In genomic region chr16:57999366-57999970, GRCh38 we compare ENCODE assay signal across 8 cellular contexts. TPM values are rescaled to one million over a fixed set of nuclear protein-coding genes. Genes with fewer than 3 reads are reported as not detected.
A peak's percentile ranks its signal among the peaks of the same experiment; 100 is the strongest.
DNase-seq lines count a peak whose midpoint lies in the region; ATAC-seq and TF ChIP-seq lines count a peak whose summit lies in the region.

No MANE protein-coding gene starts in this region.

- H3K27ac Mint-ChIP-seq in Caco-2 (ENCODE audit: unreplicated experiment) (no peak overlapping the region), IgD-negative memory B cell (peak overlapping the region; percentile 60 to 91 (median 88))

- H3K36me3 ChIP-seq in Caco-2 (ENCODE audit: control insufficient read depth, insufficient read depth, low read length) (no peaks in the 10 kb centered on the region), prostate gland (peaks cover 8 to 19% of the 10 kb centered on the region in 2 donors)

- H3K4me1 Mint-ChIP-seq in Caco-2 (ENCODE audit: low read depth, unreplicated experiment) = peaks cover 5% of the 10 kb centered on the region
- H3K4me1 Mint-ChIP-seq in IgD-negative memory B cell = peaks cover 24 to 27% (median 26%) of the 10 kb centered on the region in 3 donors

- no peaks in the 10 kb centered on the region for H3K27me3 Mint-ChIP-seq in Caco-2 (ENCODE audit: insufficient read depth, unreplicated experiment)
- H3K27me3 Mint-ChIP-seq in IgD-negative memory B cell = no peaks in the 10 kb centered on the region

- WGBS in prostate gland = 3% methylated on average over 6 of the region's 6 CpGs

- H3K27ac ChIP-seq in prostate gland = peak overlapping the region; percentile 75 to 79

- H3K4me3 Mint-ChIP-seq in Caco-2 (ENCODE audit: unreplicated experiment) (peak overlapping the region; percentile 96), IgD-negative memory B cell (peak overlapping the region; percentile 80 to 98 (median 92))

- H3K9me3 Mint-ChIP-seq in Caco-2 (ENCODE audit: unreplicated experiment) (no peaks in the 10 kb centered on the region), IgD-negative memory B cell (no peaks in the 10 kb centered on the region)

- H3K9me3 ChIP-seq in Caco-2 (no peaks in the 10 kb centered on the region), prostate gland (no peaks in the 10 kb centered on the region)

- H3K27me3 ChIP-seq in Caco-2 (replicated peaks; ENCODE audit: control insufficient read depth, insufficient read depth, low read length) (no peaks in the 10 kb centered on the region), prostate gland (replicated peaks; ENCODE audit: insufficient read depth) (no peaks in the 10 kb centered on the region)

- POLR2A ChIA-PET in Caco-2 (lab: Charles Lee) = interaction anchor here (0.9 to 1.6 kb wide), 2 partner anchors 9 to 27 kb away, joined by 3 to 6 read pairs; partner anchors contain the start of gene MMP15

- H3K36me3 Mint-ChIP-seq in Caco-2 (ENCODE audit: insufficient read depth, unreplicated experiment) = peaks cover 30% of the 10 kb centered on the region
- peaks cover 7% of the 10 kb centered on the region for H3K36me3 Mint-ChIP-seq in IgD-negative memory B cell

- CTCF ChIA-PET in Caco-2 (lab: Charles Lee) = interaction anchor here (0.6 to 2.4 kb wide), 11 partner anchors 25 to 264 kb away, joined by 3 to 13 read pairs (median 4); partner anchors contain the start of genes KATNB1 and MMP15

- no peak for TF ChIP-seq POLR2A in prostate gland (IDR thresholded peaks at IDR 0.05)

- H3K4me3 ChIP-seq in Caco-2 (ENCODE audit: low read depth, low read length) (peak overlapping the region; percentile 88), fibroblast of the aortic adventitia (ENCODE audit: low read depth, low read length) (peak overlapping the region; percentile 73), prostate gland (peak overlapping the region; percentile 71 to 82)

- intact Hi-C loops in Caco-2 (cut with micrococcal nuclease; ENCODE audit: unreplicated experiment) = no loop called here
- intact Hi-C loops in prostate gland (cut with DNase I) = no loop called here

- peak in 1 of 2 experiments; percentile 1 for TF ChIP-seq CTCF in Caco-2 (IDR thresholded peaks at IDR 0.05; ENCODE audit: insufficient read depth in 1 of 2, low read depth in 1 of 2, low read length in 1 of 2, severe bottlenecking in 1 of 2, unreplicated experiment in 1 of 2)
- TF ChIP-seq CTCF in fibroblast of the aortic adventitia (IDR thresholded peaks at IDR 0.05; ENCODE audit: insufficient read depth, low read length) = no peak
- TF ChIP-seq CTCF in prostate gland (IDR thresholded peaks at IDR 0.05) = no peak

- no peak for DNase-seq in Caco-2
- peak; percentile 31 for DNase-seq in activated T-cell treated with anti-CD3 and anti-CD28 coated beads, Interleukin-2, amount 50 U/mL, for 1 hour
- DNase-seq in fibroblast of the aortic adventitia (ENCODE audit: low read depth) = no peak
- DNase-seq in prostate gland (ENCODE audit: low spot score) = no peak
- no peak for DNase-seq in NCI-H2107 treated with DMSO at 0.1 percent for 48 hours (lab: John Stamatoyannopoulos, UW; ENCODE audit: unreplicated experiment)

- ATAC-seq in HG03196 (IDR thresholded peaks at IDR 0.05; ENCODE audit: unreplicated experiment) (no peak), GM21423 (IDR thresholded peaks at IDR 0.05; ENCODE audit: unreplicated experiment) (no peak)

- H3K4me1 ChIP-seq in Caco-2 (peaks cover 17% of the 10 kb centered on the region), prostate gland (replicated peaks) (peaks cover 10% of the 10 kb centered on the region)

- BruUV-seq in Caco-2 (replicated peaks; lab: Mats Ljungman, UMichigan) = no TSS peak

RNA-seq across cellular contexts. Expression of gene ZNF319, which starts 1.0 kb away (rescaled TPM):
- total RNA-seq in Caco-2 (2022) = 13.3 and 16.3 TPM in 2 replicates
- 11.0 TPM for polyA plus RNA-seq in IgD-negative memory B cell
- total RNA-seq in fibroblast of the aortic adventitia (ENCODE audit: low replicate concordance) = 2.3 and 4.8 TPM in 2 replicates
- total RNA-seq in prostate gland = 10 to 100 TPM in 1 of 2 donors, 1 to 10 TPM in 1; 7.6 to 12.9 TPM

RNA-seq across cellular contexts. Expression of gene USB1, which starts 1.7 kb away (rescaled TPM):
- total RNA-seq in Caco-2 (2022) = 90.5 and 91.2 TPM in 2 replicates
- 29.3 TPM for polyA plus RNA-seq in IgD-negative memory B cell
- 7.0 and 15.8 TPM in 2 replicates for total RNA-seq in fibroblast of the aortic adventitia (ENCODE audit: low replicate concordance)
- total RNA-seq in prostate gland = 10 to 100 TPM; 22.6 to 74.1 TPM

RNA-seq across cellular contexts. Expression of gene MMP15, which starts 26.1 kb away (rescaled TPM):
- total RNA-seq in Caco-2 (2022) (27.0 and 27.3 TPM in 2 replicates), fibroblast of the aortic adventitia (ENCODE audit: low replicate concordance) (1.3 and 2.4 TPM in 2 replicates), prostate gland (100 to 1,000 TPM in 1 of 2 donors, 1 to 10 TPM in 1; 8.0 to 232 TPM)
- not detected for polyA plus RNA-seq in IgD-negative memory B cell

RNA-seq across cellular contexts. Expression of gene CNGB1, which starts 28.5 kb away (rescaled TPM):
- total RNA-seq in Caco-2 (2022) (not detected in 2 replicates), fibroblast of the aortic adventitia (ENCODE audit: low replicate concordance) (not detected in 2 replicates), prostate gland (under 1 TPM in 1 of 2 donors, not detected in 1; 0.34 TPM)
- polyA plus RNA-seq in IgD-negative memory B cell = not detected
